8 cellular contexts compared by ENCODE assay signal in genomic region chr12:124655317-124656213, GRCh38.
DNase-seq lines count a peak whose midpoint lies in the region; ATAC-seq lines count a peak whose summit lies in the region.

No MANE protein-coding gene starts in this region.

- CTCF ChIA-PET in activated naive CD4-positive, alpha-beta T cell treated with anti-CD3 and anti-CD28 coated beads, Interleukin-2, amount 10 ng/mL, durations not matched to agents 7 days and 5 days (lab: Charles Lee) = interaction anchor here (0.7 kb wide), 1 partner anchor 479 kb away, joined by 3 read pairs; no protein-coding TSS in a partner anchor

- H3K4me1 ChIP-seq in mesendoderm (ENCODE audit: control insufficient read depth, low read depth, low read length) (peaks cover 2% of the 10 kb centered on the region), urinary bladder (ENCODE audit: insufficient read depth) (no peaks in the 10 kb centered on the region)

- no peak overlapping the region for H4K8ac ChIP-seq in mesendoderm (ENCODE audit: low read depth, low read length)

- H2BK5ac ChIP-seq in mesendoderm (ENCODE audit: low read length) = peak overlapping the region; percentile 57

- H3K27me3 ChIP-seq in mesendoderm (ENCODE audit: insufficient read depth, low read length, poor library complexity) = no peaks in the 10 kb centered on the region

- no peak overlapping the region for H2BK15ac ChIP-seq in mesendoderm (replicated peaks; ENCODE audit: low read depth)

- no peak overlapping the region for H4K5ac ChIP-seq in mesendoderm (ENCODE audit: low read length)

- H3K4me3 Mint-ChIP-seq in T-helper 2 cell treated with Interferon-gamma antibody and Interleukin-4, amounts not matched to agents 5 μg/mL and 100 μg/mL, for 36 hours = no peak overlapping the region
- H3K4me3 Mint-ChIP-seq in activated naive CD4-positive, alpha-beta T cell treated with anti-CD3 and anti-CD28 coated beads, Interleukin-2, amount 10 ng/mL, durations not matched to agents 7 days and 5 days = no peak overlapping the region

- H3K36me3 Mint-ChIP-seq in T-helper 2 cell treated with Interferon-gamma antibody and Interleukin-4, amounts not matched to agents 5 μg/mL and 100 μg/mL, for 36 hours (ENCODE audit: low read depth) = no peaks in the 10 kb centered on the region
- no peaks in the 10 kb centered on the region for H3K36me3 Mint-ChIP-seq in activated naive CD4-positive, alpha-beta T cell treated with anti-CD3 and anti-CD28 coated beads, Interleukin-2, amount 10 ng/mL, durations not matched to agents 7 days and 5 days

- no peak overlapping the region for H2BK120ac ChIP-seq in mesendoderm (ENCODE audit: low read depth, low read length)

- peak overlapping the region; percentile 41 for H3K27ac ChIP-seq in mesendoderm (ENCODE audit: low read depth, low read length)
- H3K27ac ChIP-seq in urinary bladder (ENCODE audit: low read depth) = peak overlapping the region; percentile 26

- peak overlapping the region; percentile 29 for H3K18ac ChIP-seq in mesendoderm (ENCODE audit: low read length)

- no peaks in the 10 kb centered on the region for H3K79me1 ChIP-seq in mesendoderm (ENCODE audit: low read length)

- H3K36me3 ChIP-seq in mesendoderm (ENCODE audit: control insufficient read depth, insufficient read depth, low read length) (no peaks in the 10 kb centered on the region), urinary bladder (ENCODE audit: insufficient read depth) (no peaks in the 10 kb centered on the region)

- H3K23ac ChIP-seq in mesendoderm (ENCODE audit: low read length) = no peak overlapping the region

- peak; percentile 66 for DNase-seq in DMS79 (lab: John Stamatoyannopoulos, UW)
- peak; percentile 90 for DNase-seq in NCI-H446 treated with DMSO at 0.1 percent for 48 hours (lab: John Stamatoyannopoulos, UW)
- peak; percentile 48 for DNase-seq in dedifferentiated amniotic fluid mesenchymal stem cell (ENCODE audit: extremely low spot score)
- peak; percentile 93 for DNase-seq in mesendoderm
- DNase-seq in T-helper 2 cell treated with Interferon-gamma antibody and Interleukin-4, amounts not matched to agents 5 μg/mL and 100 μg/mL, for 36 hours (ENCODE audit: low spot score) = no peak
- DNase-seq in activated naive CD4-positive, alpha-beta T cell treated with anti-CD3 and anti-CD28 coated beads, Interleukin-2, amount 10 ng/mL, durations not matched to agents 7 days and 5 days = no peak

- no peak for ATAC-seq in GM19328 (IDR thresholded peaks at IDR 0.05; ENCODE audit: unreplicated experiment)

- no CpG with 5 or more reads among the region's 27 CpGs for WGBS in mesendoderm (ENCODE audit: extremely low coverage, insufficient coverage, low lambda C conversion rate)
- 9% methylated on average over 27 of the region's 27 CpGs for WGBS in urinary bladder

- H3K4me2 ChIP-seq in mesendoderm (ENCODE audit: low read length) = peak overlapping the region; percentile 6

- H3K27me3 Mint-ChIP-seq in T-helper 2 cell treated with Interferon-gamma antibody and Interleukin-4, amounts not matched to agents 5 μg/mL and 100 μg/mL, for 36 hours (ENCODE audit: low read depth) = peaks cover 9% of the 10 kb centered on the region
- peaks cover 45% of the 10 kb centered on the region for H3K27me3 Mint-ChIP-seq in activated naive CD4-positive, alpha-beta T cell treated with anti-CD3 and anti-CD28 coated beads, Interleukin-2, amount 10 ng/mL, durations not matched to agents 7 days and 5 days

- H3K4me3 ChIP-seq in mesendoderm (ENCODE audit: low read length) (no peak overlapping the region), urinary bladder (ENCODE audit: low read depth, low read length) (no peak overlapping the region)

- peak overlapping the region; percentile 76 for H3K56ac ChIP-seq in mesendoderm (ENCODE audit: low read length)

- no peaks in the 10 kb centered on the region for H3K4me1 Mint-ChIP-seq in T-helper 2 cell treated with Interferon-gamma antibody and Interleukin-4, amounts not matched to agents 5 μg/mL and 100 μg/mL, for 36 hours (ENCODE audit: low read depth)
- no peaks in the 10 kb centered on the region for H3K4me1 Mint-ChIP-seq in activated naive CD4-positive, alpha-beta T cell treated with anti-CD3 and anti-CD28 coated beads, Interleukin-2, amount 10 ng/mL, durations not matched to agents 7 days and 5 days

- H3K4ac ChIP-seq in mesendoderm (ENCODE audit: low read depth, low read length) = no peak overlapping the region

- no peak overlapping the region for H2AK5ac ChIP-seq in mesendoderm (ENCODE audit: low read length)

- H3K9me3 Mint-ChIP-seq in T-helper 2 cell treated with Interferon-gamma antibody and Interleukin-4, amounts not matched to agents 5 μg/mL and 100 μg/mL, for 36 hours = no peaks in the 10 kb centered on the region
- peaks cover 2% of the 10 kb centered on the region for H3K9me3 Mint-ChIP-seq in activated naive CD4-positive, alpha-beta T cell treated with anti-CD3 and anti-CD28 coated beads, Interleukin-2, amount 10 ng/mL, durations not matched to agents 7 days and 5 days

- peak overlapping the region; percentile 5 for H3K9ac ChIP-seq in mesendoderm (ENCODE audit: low read length)

- no peaks in the 10 kb centered on the region for H3K79me2 ChIP-seq in mesendoderm (ENCODE audit: control insufficient read depth, insufficient read depth, low read length)

- H3K27ac Mint-ChIP-seq in T-helper 2 cell treated with Interferon-gamma antibody and Interleukin-4, amounts not matched to agents 5 μg/mL and 100 μg/mL, for 36 hours = no peak overlapping the region
- H3K27ac Mint-ChIP-seq in activated naive CD4-positive, alpha-beta T cell treated with anti-CD3 and anti-CD28 coated beads, Interleukin-2, amount 10 ng/mL, durations not matched to agents 7 days and 5 days = no peak overlapping the region

Comparison
In these comparisons a context has a peak if more than half of its experiments do, and no peak if none do; other contexts are left out.
1. DNase-seq: peak in DMS79 (single experiment), NCI-H446 treated with DMSO at 0.1 percent for 48 hours (single experiment), dedifferentiated amniotic fluid mesenchymal stem cell (single experiment) and mesendoderm (single experiment); none in T-helper 2 cell treated with Interferon-gamma antibody and Interleukin-4, amounts not matched to agents 5 μg/mL and 100 μg/mL, for 36 hours (single experiment) and activated naive CD4-positive, alpha-beta T cell treated with anti-CD3 and anti-CD28 coated beads, Interleukin-2, amount 10 ng/mL, durations not matched to agents 7 days and 5 days (single experiment).